In the genomic region with DNA sequence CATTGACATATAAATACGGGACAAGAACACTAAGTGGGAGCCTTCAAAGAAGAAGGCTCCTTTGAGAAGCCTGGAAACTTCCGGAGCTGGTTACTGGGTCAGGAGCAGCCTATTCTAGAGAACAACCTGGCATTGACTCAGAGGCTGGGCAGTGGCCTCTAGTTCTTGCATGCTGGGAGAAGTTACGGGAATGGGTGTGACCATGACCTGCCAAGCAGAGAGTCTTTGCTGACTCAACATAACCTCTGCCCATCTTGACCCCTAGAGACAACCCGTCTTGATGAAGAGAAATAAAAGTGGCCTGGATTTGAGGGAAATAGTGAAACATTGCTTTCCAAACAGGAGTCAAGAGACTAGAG, we compare ENCODE assay signal across 16 cellular contexts. TPM values are rescaled to one million over a fixed set of nuclear protein-coding genes. Genes with fewer than 3 reads are reported as not detected.
DNase-seq lines count a peak whose midpoint lies in the region; ATAC-seq and TF ChIP-seq lines count a peak whose summit lies in the region.
"Had no signal": no experiment of that assay in that cellular context is flagged by ENCODE, and none has a peak within 500 bp of the region (broad histone marks: within the 10 kb centered on the region; RNA-seq: fewer than 3 reads in every experiment).

No MANE protein-coding gene starts in this region.

- H3K27ac Mint-ChIP-seq in HFFc6: peak overlapping the region; percentile 70
- no peak overlapping the region for H3K27ac Mint-ChIP-seq in stimulated activated naive B cell treated with anti-CD40 and anti-IgM and Interleukin-4, amounts not matched to agents 10 μg/mL and 1 μg/mL and 100 μg/mL, for 72 hours
- H3K27ac Mint-ChIP-seq: activated T-cell treated with anti-CD3 and anti-CD28 coated beads, Interleukin-2, amount 50 U/mL, for 72 hours; nephron progenitor cell; T-helper 1 cell treated with Interleukin-12 subunit alpha and Interleukin-12 subunit beta and Interleukin-4 antibody, amounts not matched to agents 30 μg/mL and 1 μg/mL, for 36 hours had no signal

- no peak for TF ChIP-seq CTCF in HFFc6 (IDR thresholded peaks at IDR 0.05)

- peak; percentile 17 for ATAC-seq in sciatic nerve
- no peak for ATAC-seq in HG03108 (IDR thresholded peaks at IDR 0.05; ENCODE audit: unreplicated experiment)
- no peak for ATAC-seq in stimulated activated naive B cell treated with anti-CD40 and anti-IgM and Interleukin-4, amounts not matched to agents 10 μg/mL and 1 μg/mL and 100 μg/mL, for 72 hours (replicated peaks)
- ATAC-seq: activated T-cell treated with anti-CD3 and anti-CD28 coated beads, Interleukin-2, amount 50 U/mL, for 72 hours had no signal

- no peaks in the 10 kb centered on the region for H3K27me3 Mint-ChIP-seq in HFFc6 (ENCODE audit: insufficient read depth)
- no peaks in the 10 kb centered on the region for H3K27me3 Mint-ChIP-seq in stimulated activated naive B cell treated with anti-CD40 and anti-IgM and Interleukin-4, amounts not matched to agents 10 μg/mL and 1 μg/mL and 100 μg/mL, for 72 hours

- H3K36me3 Mint-ChIP-seq in HFFc6 (ENCODE audit: low read depth): peaks cover 64% of the 10 kb centered on the region
- H3K36me3 Mint-ChIP-seq in stimulated activated naive B cell treated with anti-CD40 and anti-IgM and Interleukin-4, amounts not matched to agents 10 μg/mL and 1 μg/mL and 100 μg/mL, for 72 hours: no peaks in the 10 kb centered on the region

- H3K4me1 Mint-ChIP-seq in HFFc6 (ENCODE audit: low read depth): peaks cover 94% of the 10 kb centered on the region
- no peaks in the 10 kb centered on the region for H3K4me1 Mint-ChIP-seq in stimulated activated naive B cell treated with anti-CD40 and anti-IgM and Interleukin-4, amounts not matched to agents 10 μg/mL and 1 μg/mL and 100 μg/mL, for 72 hours

- intact Hi-C loops in sciatic nerve (cut with DNase I): no loop called here

- H3K9me3 Mint-ChIP-seq in HFFc6: no peaks in the 10 kb centered on the region
- no peaks in the 10 kb centered on the region for H3K9me3 Mint-ChIP-seq in stimulated activated naive B cell treated with anti-CD40 and anti-IgM and Interleukin-4, amounts not matched to agents 10 μg/mL and 1 μg/mL and 100 μg/mL, for 72 hours
- H3K9me3 Mint-ChIP-seq: activated T-cell treated with anti-CD3 and anti-CD28 coated beads, Interleukin-2, amount 50 U/mL, for 72 hours; nephron progenitor cell; T-helper 1 cell treated with Interleukin-12 subunit alpha and Interleukin-12 subunit beta and Interleukin-4 antibody, amounts not matched to agents 30 μg/mL and 1 μg/mL, for 36 hours had no signal

- H3K27me3 ChIP-seq in layer of hippocampus (ENCODE audit: control insufficient read depth, insufficient read depth, low read length): no peaks in the 10 kb centered on the region
- H3K27me3 ChIP-seq: suprapubic skin had no signal

- H3K4me3 Mint-ChIP-seq in HFFc6: no peak overlapping the region
- no peak overlapping the region for H3K4me3 Mint-ChIP-seq in stimulated activated naive B cell treated with anti-CD40 and anti-IgM and Interleukin-4, amounts not matched to agents 10 μg/mL and 1 μg/mL and 100 μg/mL, for 72 hours
- H3K4me3 Mint-ChIP-seq: activated T-cell treated with anti-CD3 and anti-CD28 coated beads, Interleukin-2, amount 50 U/mL, for 72 hours; nephron progenitor cell; T-helper 1 cell treated with Interleukin-12 subunit alpha and Interleukin-12 subunit beta and Interleukin-4 antibody, amounts not matched to agents 30 μg/mL and 1 μg/mL, for 36 hours had no signal

- DNase-seq in HFFc6 (no peak), sciatic nerve (ENCODE audit: low spot score) (no peak), T1000 (lab: John Stamatoyannopoulos, UW) (no peak), AML-193 (lab: John Stamatoyannopoulos, UW) (no peak)
- DNase-seq in stimulated activated naive B cell treated with anti-CD40 and anti-IgM and Interleukin-4, amounts not matched to agents 10 μg/mL and 1 μg/mL and 100 μg/mL, for 72 hours: no peak
- DNase-seq: activated CD4-positive, alpha-beta T cell treated with anti-CD3 and anti-CD28 coated beads, Interleukin-2, amount 50 U/mL, for 1 hour; activated T-cell treated with anti-CD3 and anti-CD28 coated beads, Interleukin-2, amount 50 U/mL, for 72 hours; amniotic stem cell; NCI-H1436; NCI-H524; nephron progenitor cell had no signal

- peak overlapping the region; percentile 79 for H3K27ac ChIP-seq in cingulate gyrus (ENCODE audit: low read depth, low read length)
- H3K27ac ChIP-seq in layer of hippocampus (ENCODE audit: low read depth, low read length): peak overlapping the region; percentile 42

RNA-seq across cellular contexts. Expression of gene STARD13, which starts 21.0 kb away (rescaled TPM):
- 10 to 100 TPM; 27.9 to 38.3 (median 34.5) TPM for total RNA-seq in HFFc6 (2021; fragmentation: NEBNext Ultra II Directional; extraction: Animal tissue kit (Norgen Biotek cat#: 25700))
- total RNA-seq in sciatic nerve: 151 TPM
